13 cellular contexts compared by ENCODE assay signal in genomic region chr1:201357636-201358348, GRCh38. TPM values are rescaled to one million over a fixed set of nuclear protein-coding genes. Genes with fewer than 3 reads are reported as not detected.
"Had no signal": no experiment of that assay in that cellular context is flagged by ENCODE, and none has a peak within 500 bp of the region (broad histone marks: within the 10 kb centered on the region; RNA-seq: fewer than 3 reads in every experiment).

No MANE protein-coding gene starts in this region.

- FAIRE-seq: islet of Langerhans, pancreas, small intestine had no signal

- H3K9me3 ChIP-seq: left lung, pancreas, uterus had no signal

- ATAC-seq: left lung, pancreas, T-helper 17 cell had no signal

- H3K36me3 ChIP-seq: left lung, neural progenitor cell, pancreas, uterus had no signal

- H3K27ac ChIP-seq: left lung, neural progenitor cell, pancreas, uterus had no signal

- H3K4me3 ChIP-seq: left lung, neural progenitor cell, pancreas, uterus had no signal

- H2AFZ ChIP-seq: neural progenitor cell had no signal

- H3K4me1 ChIP-seq: left lung, pancreas, uterus had no signal

- H3K27me3 ChIP-seq: left lung, neural progenitor cell, pancreas, uterus had no signal

- H3K9ac ChIP-seq: neural progenitor cell had no signal

- DNase-seq: activated B cell treated with CpG ODN at 0.5 μM for 24 hours; activated CD4-positive, alpha-beta T cell treated with anti-CD3 and anti-CD28 coated beads, Interleukin-2, amount 10 ng/mL, durations not matched to agents 7 days and 5 days; left lung; small intestine; T-helper 17 cell; uterus had no signal

- H3K4me2 ChIP-seq: neural progenitor cell had no signal

RNA-seq across cellular contexts. Expression of gene TNNT2, which starts 19.7 kb away (rescaled TPM):
- total RNA-seq: activated B cell treated with CpG ODN at 0.5 μM for 24 hours; activated CD4-positive, alpha-beta T cell treated with anti-CD3 and anti-CD28 coated beads, Interleukin-2, amount 10 ng/mL, durations not matched to agents 7 days and 5 days; activated CD8-positive, alpha-beta memory T cell treated with anti-CD3 and anti-CD28 coated beads for 36 hours; cerebellum; dermis microvascular lymphatic vessel endothelial cell; mesenteric fat pad; T-helper 17 cell had no signal

RNA-seq across cellular contexts. Expression of gene LAD1, which starts 41.3 kb away (rescaled TPM):
- total RNA-seq: activated B cell treated with CpG ODN at 0.5 μM for 24 hours; activated CD4-positive, alpha-beta T cell treated with anti-CD3 and anti-CD28 coated beads, Interleukin-2, amount 10 ng/mL, durations not matched to agents 7 days and 5 days; activated CD8-positive, alpha-beta memory T cell treated with anti-CD3 and anti-CD28 coated beads for 36 hours; cerebellum; dermis microvascular lymphatic vessel endothelial cell; T-helper 17 cell had no signal
